ENCODE assay signal across 24 cellular contexts in the genomic region with DNA sequence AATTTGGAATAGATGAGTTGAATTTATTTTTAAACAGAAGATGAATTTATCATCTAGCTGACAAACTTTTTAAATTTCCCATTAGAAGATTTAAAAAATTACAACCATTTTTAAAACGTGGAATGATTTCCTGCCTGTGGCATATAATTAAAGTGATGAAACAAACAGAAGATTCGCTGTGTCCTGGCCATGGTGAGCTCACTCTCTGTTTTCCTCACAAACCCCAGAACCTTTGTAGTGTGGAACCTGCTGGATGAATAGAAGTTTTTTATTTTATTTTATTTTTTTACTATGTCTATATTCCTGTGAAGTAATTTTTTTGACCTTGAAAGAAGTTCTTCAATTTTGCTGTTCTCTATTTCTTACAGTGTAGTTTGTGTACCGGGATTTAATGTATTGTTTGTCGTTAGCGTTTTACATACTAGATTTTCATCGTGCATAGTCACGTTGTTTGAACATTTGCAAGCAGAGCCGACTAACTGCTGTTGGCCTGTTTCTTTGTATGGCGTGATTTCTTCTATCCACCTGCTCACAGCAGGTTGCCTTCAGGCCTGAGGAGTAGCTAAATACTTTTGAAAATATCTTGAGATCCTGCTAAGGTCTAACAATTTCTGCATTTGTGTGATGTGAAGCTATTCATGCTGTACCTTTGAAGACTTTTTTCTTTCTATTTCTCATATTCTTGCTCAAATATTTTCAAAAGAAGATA.
DNase-seq lines count a peak whose midpoint lies in the region; ATAC-seq and TF ChIP-seq lines count a peak whose summit lies in the region.
"Had no signal": no experiment of that assay in that cellular context is flagged by ENCODE, and none has a peak within 500 bp of the region (broad histone marks: within the 10 kb centered on the region; RNA-seq: fewer than 3 reads in every experiment).

No MANE protein-coding gene starts in this region.

- no peak overlapping the region for H3K4ac ChIP-seq in mesenchymal stem cell (ENCODE audit: low read depth in 1 of 2, low read length in 2 of 2)

- no peak for TF ChIP-seq EP300 in stomach (IDR thresholded peaks at IDR 0.05)

- no TSS peak for BruUV-seq in A673 (replicated peaks; lab: Mats Ljungman, UMichigan)

- ATAC-seq in GM18907 (IDR thresholded peaks at IDR 0.05; ENCODE audit: unreplicated experiment) = no peak
- ATAC-seq: activated T-cell treated with anti-CD3 and anti-CD28 coated beads, Interleukin-2, amount 50 U/mL, for 72 hours; body of pancreas; left ventricle myocardium superior; Right ventricle myocardium inferior had no signal

- no peak overlapping the region for H2BK15ac ChIP-seq in mesenchymal stem cell (ENCODE audit: low read depth, poor library complexity, severe bottlenecking)

- no peak for TF ChIP-seq POLR2A in stomach (IDR thresholded peaks at IDR 0.05)

- peak overlapping the region; percentile 35 for H3K27ac ChIP-seq in A673 (ENCODE audit: low read depth, low read length, poor library complexity, severe bottlenecking)
- H3K27ac ChIP-seq in SK-N-MC = peak overlapping the region; percentile 61
- H3K27ac ChIP-seq in mesenchymal stem cell (ENCODE audit: low read length, poor library complexity, severe bottlenecking) = peak overlapping the region; percentile 93
- no peak overlapping the region for H3K27ac ChIP-seq in stomach
- H3K27ac ChIP-seq: body of pancreas, epithelial cell of prostate, parathyroid adenoma, upper lobe of left lung had no signal

- POLR2A ChIA-PET in A673 (lab: Charles Lee; ENCODE audit: low non-redundant PET) = no interaction called here

- no peak overlapping the region for H3K23ac ChIP-seq in mesenchymal stem cell (ENCODE audit: low read length in 2 of 2)

- no peak overlapping the region for H3K4me2 ChIP-seq in mesenchymal stem cell (ENCODE audit: low read length, poor library complexity, severe bottlenecking)

- no peak overlapping the region for H4K91ac ChIP-seq in mesenchymal stem cell (ENCODE audit: low read length)

- H3K36me3 ChIP-seq in A673 (ENCODE audit: insufficient read depth, low read length, poor library complexity, severe bottlenecking) = peaks cover 3% of the 10 kb centered on the region
- no peaks in the 10 kb centered on the region for H3K36me3 ChIP-seq in SK-N-MC (ENCODE audit: insufficient read depth, low read length)
- H3K36me3 ChIP-seq in mesenchymal stem cell (ENCODE audit: control insufficient read depth in 1 of 2, insufficient read depth in 2 of 2, low read depth in 1 of 2, low read length in 2 of 2) = peaks cover 4 to 18% of the 10 kb centered on the region in 2 experiments
- H3K36me3 ChIP-seq in stomach = peaks cover 0 to 18% (median 14%) of the 10 kb centered on the region in 4 donors
- H3K36me3 ChIP-seq: HAP-1 had no signal

- intact Hi-C loops in A673 (cut with micrococcal nuclease; ENCODE audit: unreplicated experiment) (no loop called here), stomach (cut with DNase I; ENCODE audit: low total_unique reads) (no loop called here)

- H4K8ac ChIP-seq in mesenchymal stem cell (ENCODE audit: low read length) = no peak overlapping the region

- peaks cover 13% of the 10 kb centered on the region for H3K79me1 ChIP-seq in mesenchymal stem cell (replicated peaks; ENCODE audit: low read length, poor library complexity, severe bottlenecking)

- peak overlapping the region; percentile 4 for H3K9ac ChIP-seq in SK-N-MC (ENCODE audit: insufficient read length)
- no peak overlapping the region for H3K9ac ChIP-seq in mesenchymal stem cell (ENCODE audit: low read length)
- H3K9ac ChIP-seq: parathyroid adenoma had no signal

- no peak overlapping the region for H2BK12ac ChIP-seq in mesenchymal stem cell (ENCODE audit: low read length in 2 of 2)

- no peak overlapping the region for H2BK120ac ChIP-seq in mesenchymal stem cell (ENCODE audit: low read depth, low read length)

- 62% methylated on average over 9 of the region's 9 CpGs for WGBS in mesenchymal stem cell
- WGBS in stomach, 5 donors = 75 to 86% (median 83%) methylated on average over 9 of the region's 9 CpGs

- no peak overlapping the region for H3K14ac ChIP-seq in mesenchymal stem cell (ENCODE audit: low read length in 2 of 2)

- no peak overlapping the region for H2BK5ac ChIP-seq in mesenchymal stem cell (ENCODE audit: low read depth, low read length, poor library complexity, severe bottlenecking)

- H3K18ac ChIP-seq in mesenchymal stem cell (ENCODE audit: low read depth in 1 of 2, low read length in 2 of 2) = no peak overlapping the region

- CTCF ChIA-PET in A673 (lab: Charles Lee) = no interaction called here

- TF ChIP-seq CTCF in A673 (conservative IDR thresholded peaks at IDR 0.05; ENCODE audit: low read depth, low read length) (no peak), stomach (IDR thresholded peaks at IDR 0.05) (no peak)

- H3K27me3 ChIP-seq in A673 (replicated peaks; ENCODE audit: insufficient read depth, low read depth, low read length, poor library complexity) = no peaks in the 10 kb centered on the region
- H3K27me3 ChIP-seq in mesenchymal stem cell (ENCODE audit: control insufficient read depth in 1 of 2, insufficient read depth in 1 of 2, low read length in 2 of 2) = no peaks in the 10 kb centered on the region
- no peaks in the 10 kb centered on the region for H3K27me3 ChIP-seq in stomach
- H3K27me3 ChIP-seq: body of pancreas, upper lobe of left lung had no signal

- no peak overlapping the region for H2AK5ac ChIP-seq in mesenchymal stem cell (ENCODE audit: low read length, severe bottlenecking)

- H3K4me1 ChIP-seq in A673 (ENCODE audit: insufficient read depth, low read length, poor library complexity, severe bottlenecking) (peaks cover 26% of the 10 kb centered on the region), mesenchymal stem cell (ENCODE audit: control insufficient read depth, insufficient read depth, low read depth, low read length) (peaks cover 13% of the 10 kb centered on the region), stomach (peaks cover 0 to 20% (median 8%) of the 10 kb centered on the region in 4 donors)
- H3K4me1 ChIP-seq: parathyroid adenoma had no signal

- H3K9me3 ChIP-seq in A673 (ENCODE audit: low read depth, low read length, poor library complexity, severe bottlenecking) (no peaks in the 10 kb centered on the region), SK-N-MC (ENCODE audit: low read depth, low read length) (no peaks in the 10 kb centered on the region), mesenchymal stem cell (ENCODE audit: control insufficient read depth, low read length) (no peaks in the 10 kb centered on the region), stomach (no peaks in the 10 kb centered on the region)
- H3K9me3 ChIP-seq: body of pancreas, HAP-1, upper lobe of left lung had no signal

- no peak overlapping the region for H3K4me3 ChIP-seq in A673 (ENCODE audit: low read depth, low read length, poor library complexity, severe bottlenecking)
- H3K4me3 ChIP-seq in SK-N-MC = peak overlapping the region; percentile 31; the same call in 1 of the 2 replicates
- no peak overlapping the region for H3K4me3 ChIP-seq in mesenchymal stem cell (ENCODE audit: insufficient read depth in 1 of 2, low read depth in 1 of 2, low read length in 2 of 2)
- no peak overlapping the region for H3K4me3 ChIP-seq in stomach
- H3K4me3 ChIP-seq: body of pancreas, HAP-1, upper lobe of left lung had no signal

- H2AFZ ChIP-seq in mesenchymal stem cell (ENCODE audit: low read depth, low read length) = no peak overlapping the region
- H2AFZ ChIP-seq: parathyroid adenoma had no signal

- DNase-seq in A673 (ENCODE audit: low spot score) (no peak), NCI-H1092 (lab: John Stamatoyannopoulos, UW) (peak; percentile 31), SK-N-MC (ENCODE audit: low read depth, low spot score) (no peak), mesenchymal stem cell (no peak), stomach (no peak)
- DNase-seq in activated CD4-positive, alpha-beta T cell treated with anti-CD3 and anti-CD28 coated beads for 48 hours = no peak
- DNase-seq in activated naive CD4-positive, alpha-beta T cell treated with Interleukin-2 at 50 U/mL for 16 hours = no peak
- DNase-seq: activated CD4-positive, alpha-beta memory T cell treated with anti-CD3 and anti-CD28 coated beads, Interleukin-2, amount 10 ng/mL, durations not matched to agents 7 days and 5 days; activated naive CD8-positive, alpha-beta T cell treated with anti-CD3 and anti-CD28 coated beads for 36 hours; activated T-cell treated with anti-CD3 and anti-CD28 coated beads, Interleukin-2, amount 50 U/mL, for 72 hours; body of pancreas; CD4-positive, CD25-positive, alpha-beta regulatory T cell; DMS79; Karpas-422; left ventricle myocardium superior; NCI-H1105 treated with DMSO at 0.1 percent for 48 hours; NCI-H446; stimulated activated CD4-positive, alpha-beta T cell treated with anti-CD3 and anti-CD28 coated beads, Interleukin-2, amount 100 ng/mL, for 24 hours; upper lobe of left lung had no signal

Comparison
In these comparisons a context has a peak if more than half of its experiments do, and no peak if none do; other contexts are left out.
1. H3K27ac ChIP-seq: peak in A673 (single experiment), SK-N-MC (single experiment) and mesenchymal stem cell (single experiment); none in stomach (0 of 5).